5 cellular contexts compared by ENCODE assay signal in genomic region chrX:105850100-105850499, GRCh38. TPM values are rescaled to one million over a fixed set of nuclear protein-coding genes. Genes with fewer than 3 reads are reported as not detected.
"Had no signal": no experiment of that assay in that cellular context is flagged by ENCODE, and none has a peak within 500 bp of the region (broad histone marks: within the 10 kb centered on the region; RNA-seq: fewer than 3 reads in every experiment).

No MANE protein-coding gene starts in this region.

RNA-seq across cellular contexts. Expression of gene NRK, which starts 27.8 kb away (rescaled TPM):
- total RNA-seq: HepG2, HT-29, HT1080 had no signal
- polyA plus RNA-seq: HepG2, IgD-negative memory B cell, K562 had no signal
